23 cellular contexts compared by ENCODE assay signal in the genomic region with DNA sequence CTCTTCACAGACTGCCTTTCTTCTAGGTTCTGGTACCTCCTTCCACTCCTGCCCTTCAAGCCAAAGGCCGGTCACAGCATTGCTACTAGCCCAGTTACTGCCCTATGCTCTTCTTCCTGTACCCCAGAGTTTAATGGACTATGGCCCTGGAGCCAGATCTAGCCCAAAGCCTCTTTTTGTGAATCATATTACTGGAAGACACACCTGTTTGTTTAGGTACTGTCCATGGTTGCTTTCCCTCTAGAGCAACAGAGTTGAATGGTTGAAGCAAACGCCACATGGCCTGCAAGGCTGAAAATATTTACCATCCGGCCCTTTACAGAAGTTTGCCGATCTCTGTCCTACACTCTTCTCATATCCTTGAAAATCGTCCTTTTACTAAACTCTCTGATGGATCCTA. TPM values are rescaled to one million over a fixed set of nuclear protein-coding genes. Genes with fewer than 3 reads are reported as not detected.
"Had no signal": no experiment of that assay in that cellular context is flagged by ENCODE, and none has a peak within 500 bp of the region (broad histone marks: within the 10 kb centered on the region; RNA-seq: fewer than 3 reads in every experiment).

No MANE protein-coding gene starts in this region.

- H3K9me3 ChIP-seq: esophagus muscularis mucosa, heart right ventricle, left ventricle myocardium inferior, thoracic aorta had no signal

- H3K27me3 ChIP-seq: esophagus muscularis mucosa, heart right ventricle had no signal

- H3K36me3 ChIP-seq: esophagus muscularis mucosa, heart right ventricle, left ventricle myocardium inferior, thoracic aorta had no signal

- H3K4me3 ChIP-seq: esophagus muscularis mucosa, heart right ventricle, left ventricle myocardium inferior, thoracic aorta had no signal

- H3K27ac ChIP-seq: esophagus muscularis mucosa, heart right ventricle, thoracic aorta had no signal

- DNase-seq: activated CD4-positive, alpha-beta memory T cell treated with anti-CD3 and anti-CD28 coated beads for 36 hours; activated CD4-positive, alpha-beta T cell treated with anti-CD3 and anti-CD28 coated beads, Interleukin-2, amount 10 ng/mL, durations not matched to agents 24 days and 14 days; activated CD4-positive, CD25-positive, alpha-beta regulatory T cell treated with anti-CD3 and anti-CD28 coated beads, Interleukin-2, amount 50 U/mL, for 72 hours; activated CD8-positive, alpha-beta memory T cell treated with anti-CD3 and anti-CD28 coated beads, Interleukin-2, amount 50 U/mL, for 4 hours; activated effector memory CD4-positive, alpha-beta T cell treated with anti-CD3 and anti-CD28 coated beads, Interleukin-2, amount 50 U/mL, for 16 hours; activated naive CD4-positive, alpha-beta T cell treated with anti-CD3 and anti-CD28 coated beads, Interleukin-2, amount 50 U/mL, for 16 hours; activated T-cell treated with anti-CD3 and anti-CD28 coated beads, Interleukin-2, amount 50 U/mL, for 1 hour; amniotic stem cell; caudate nucleus; foreskin melanocyte; heart right ventricle; left ventricle myocardium inferior; naive thymus-derived CD4-positive, alpha-beta T cell; occipital lobe; right cardiac atrium; stimulated activated CD4-positive, alpha-beta T cell treated with anti-CD3 and anti-CD28 coated beads, Interleukin-12 subunit alpha, Interleukin-12 subunit beta, amount 100 ng/mL, for 4 hours; stimulated activated CD4-positive, alpha-beta T cell treated with anti-CD3 and anti-CD28 coated beads, Interleukin-4, amount 100 ng/mL, for 1 hour; T-helper 9 cell; trophoblast cell had no signal

- ATAC-seq: naive thymus-derived CD4-positive, alpha-beta T cell; right cardiac atrium had no signal

RNA-seq across cellular contexts. Expression of a gene that starts 47.0 kb away (rescaled TPM):
- total RNA-seq: activated CD4-positive, alpha-beta memory T cell treated with anti-CD3 and anti-CD28 coated beads for 36 hours; activated CD4-positive, alpha-beta T cell treated with anti-CD3 and anti-CD28 coated beads, Interleukin-2, amount 10 ng/mL, durations not matched to agents 24 days and 14 days; activated CD8-positive, alpha-beta memory T cell treated with anti-CD3 and anti-CD28 coated beads for 36 hours; activated T-helper 1 cell treated with anti-CD3 and anti-CD28 coated beads, Interleukin-12 subunit alpha, Interleukin-12 subunit beta, Interleukin-2, Interleukin-4 antibody, amounts not matched to agents 30 ng/mL and 10 ng/mL and 1 ng/mL, durations not matched to agents 14 hours and 24 hours and 36 hours; naive thymus-derived CD4-positive, alpha-beta T cell had no signal
- polyA plus RNA-seq: naive thymus-derived CD4-positive, alpha-beta T cell had no signal
